Comparison of ENCODE assay signal across 21 cellular contexts in the genomic region with DNA sequence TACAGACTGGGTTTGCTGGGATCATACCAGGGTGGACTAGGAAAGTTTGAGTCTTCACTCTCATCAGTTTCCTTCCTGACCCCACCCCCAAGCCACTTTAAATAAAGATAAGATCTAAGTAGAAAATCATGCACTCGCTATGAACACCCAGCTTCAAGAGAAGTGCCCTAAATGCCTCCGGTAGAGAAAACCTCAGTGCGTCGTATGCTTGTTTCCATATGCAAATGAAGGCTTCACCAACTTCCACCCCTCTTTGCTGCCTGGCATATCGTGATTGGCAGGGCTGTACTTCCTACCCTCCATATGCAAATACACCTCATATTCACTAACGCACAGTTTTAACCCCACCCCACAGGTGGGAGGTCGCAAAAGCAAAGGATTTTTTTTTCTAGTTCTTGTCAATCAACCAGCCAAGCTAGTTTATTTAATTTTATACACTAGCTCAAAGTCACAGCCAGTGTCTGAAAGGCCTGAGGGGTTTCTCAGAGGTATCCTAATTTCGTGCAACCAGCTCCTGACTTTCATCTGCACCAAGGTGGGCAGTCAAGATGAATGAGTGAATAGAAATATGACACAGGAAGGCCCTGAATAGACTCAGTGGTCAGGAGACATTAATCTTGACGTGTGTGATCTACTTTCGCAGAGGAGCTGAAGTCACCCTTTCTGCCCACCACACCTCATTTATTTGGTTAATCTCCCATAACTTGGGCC.
"Had no signal": no experiment of that assay in that cellular context is flagged by ENCODE, and none has a peak within 500 bp of the region (broad histone marks: within the 10 kb centered on the region; RNA-seq: fewer than 3 reads in every experiment).

No MANE protein-coding gene starts in this region.

- DNase-seq: effector CD8-positive, alpha-beta T cell; endodermal cell; esophagus squamous epithelium; hypothalamus; islet precursor cell; naive thymus-derived CD4-positive, alpha-beta T cell; occipital lobe; ovary; posterior cingulate gyrus; psoas muscle; right cardiac atrium; sigmoid colon; stimulated activated CD4-positive, alpha-beta T cell treated with anti-CD3 and anti-CD28 coated beads, Interleukin-2, amount 100 ng/mL, for 24 hours; stimulated activated CD4-positive, alpha-beta T cell treated with anti-CD3 and anti-CD28 coated beads, Interleukin-4, amount 100 ng/mL, for 24 hours; stimulated activated naive CD4-positive, alpha-beta T cell treated with Interleukin-2 at 50 U/mL for 16 hours; stomach; thyroid gland; trophoblast cell had no signal

- H3K36me3 ChIP-seq: esophagus squamous epithelium, ovary, sigmoid colon, stomach, thyroid gland had no signal

- H3K27ac ChIP-seq: esophagus squamous epithelium, ovary, psoas muscle, sigmoid colon, stomach, thyroid gland had no signal

- H3K4me1 ChIP-seq: esophagus squamous epithelium, psoas muscle, sigmoid colon, stomach, thyroid gland had no signal

- H3K4me3 ChIP-seq: esophagus squamous epithelium, lung, ovary, psoas muscle, sigmoid colon, stomach, thyroid gland had no signal

- H3K27me3 ChIP-seq: esophagus squamous epithelium, ovary, sigmoid colon, thyroid gland had no signal

- ATAC-seq: left lobe of liver; naive thymus-derived CD4-positive, alpha-beta T cell; psoas muscle; right cardiac atrium; stimulated activated effector memory CD8-positive, alpha-beta T cell treated with anti-CD3 and anti-CD28 coated beads, Interleukin-12 subunit alpha, Interleukin-12 subunit beta, amount 100 ng/mL, for 72 hours had no signal

- H3K9me3 ChIP-seq: esophagus squamous epithelium, ovary, psoas muscle, sigmoid colon, thyroid gland had no signal
